In the genomic region with DNA sequence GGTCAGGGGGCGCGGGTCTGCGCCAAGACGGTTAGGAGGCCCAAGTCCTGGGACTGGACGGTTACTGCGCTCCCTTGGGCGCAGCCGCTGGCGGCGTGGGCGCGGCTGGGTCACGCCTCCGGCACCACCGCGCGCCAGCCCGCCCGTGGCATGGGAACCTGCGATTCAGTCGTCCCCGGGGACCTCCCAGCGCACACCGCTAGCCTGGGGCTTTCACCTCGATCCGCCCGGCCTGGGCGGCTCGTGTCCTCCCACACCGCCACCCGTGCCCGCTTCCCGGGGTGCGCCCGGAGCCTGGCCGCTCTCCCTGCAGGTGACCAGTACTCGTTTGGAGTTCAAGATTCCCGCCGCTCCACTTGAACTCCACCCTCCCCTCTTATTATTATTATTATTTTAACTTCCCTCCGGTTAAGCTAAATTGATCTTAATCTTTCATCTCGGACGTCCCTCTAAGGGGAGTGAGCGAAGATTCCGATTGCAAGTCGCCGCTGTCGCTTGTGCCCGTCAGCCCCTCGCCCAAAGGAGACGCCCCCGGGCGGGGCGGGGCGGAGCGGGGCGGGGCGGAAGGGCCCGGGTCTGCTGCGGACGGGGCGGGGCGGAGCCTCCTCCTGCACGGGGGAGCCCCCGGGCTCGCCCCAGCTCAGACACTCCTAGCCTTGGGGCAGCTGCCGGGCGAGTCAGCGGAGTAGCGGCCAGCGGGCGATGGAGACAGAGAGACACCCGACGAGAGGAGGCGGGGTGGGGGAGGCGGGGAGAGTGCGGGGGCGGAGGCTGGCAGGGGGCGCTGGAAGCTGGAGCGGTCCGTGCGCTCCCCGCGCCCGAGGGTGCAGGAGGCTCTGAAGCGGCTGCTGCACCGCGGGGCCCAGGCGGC, we compare ENCODE assay signal across 8 cellular contexts. TPM values are rescaled to one million over a fixed set of nuclear protein-coding genes. Genes with fewer than 3 reads are reported as not detected.
DNase-seq lines count a peak whose midpoint lies in the region; ATAC-seq, FAIRE-seq and TF ChIP-seq lines count a peak whose summit lies in the region.

Gene KCNMB4 (plus strand): TSS at position 643 of the 871 bp plus-strand sequence. CDS start 445 bp downstream, outside the sequence.

- peak; percentile 27 for DNase-seq in D721Med (ENCODE audit: insufficient read length, low spot score)
- peak; percentile 83 for DNase-seq in HuH-7 (ENCODE audit: low spot score)
- DNase-seq in activated gamma-delta T cell (lab: John Stamatoyannopoulos, UW), result peak; percentile 54
- DNase-seq in globus pallidus (ENCODE audit: low spot score), result peak; percentile 78
- DNase-seq in osteoblast (ENCODE audit: insufficient read length, low spot score, missing footprints), result peak; percentile 88
- DNase-seq in tibial artery, result peak; percentile 54 to 77

- peak within 1 kb of the TSS; percentile 77 for H3K4me2 ChIP-seq in osteoblast (ENCODE audit: insufficient read depth, low read length)

- no peak for TF ChIP-seq CTCF in D721Med (IDR thresholded peaks at IDR 0.05; ENCODE audit: insufficient read depth, missing control alignments)
- TF ChIP-seq CTCF in osteoblast (IDR thresholded peaks at IDR 0.05; ENCODE audit: extremely low read depth, low read depth, low read length), result no peak
- TF ChIP-seq CTCF in tibial artery (IDR thresholded peaks at IDR 0.05), result no peak

- intact Hi-C loops in tibial artery (cut with DNase I; ENCODE audit: low total_unique reads), result loop anchor here (10.0 kb wide), 1 partner anchor 461 kb away; no protein-coding TSS in a partner anchor

- H3K27me3 ChIP-seq in osteoblast (ENCODE audit: insufficient read depth, low read length) (peaks cover 54% of the 10 kb centered on the region), tibial artery (no peaks in the 10 kb centered on the region)

- 0 out of 2 replicates have a peak, but pooled peaks have one; percentile 20 for TF ChIP-seq POLR2A in Raji (IDR thresholded peaks at IDR 0.05; ENCODE audit: insufficient read depth, low read depth, low read length)

- H3K27ac ChIP-seq in osteoblast (ENCODE audit: low read depth, low read length), result no peak within 1 kb of the TSS
- H3K27ac ChIP-seq in tibial artery, result peak within 1 kb of the TSS; percentile 68 to 77

- no peaks in the 10 kb centered on the region for H3K79me2 ChIP-seq in osteoblast (ENCODE audit: insufficient read depth, low read length)

- no peaks in the 10 kb centered on the region for H3K36me3 ChIP-seq in osteoblast (ENCODE audit: insufficient read depth, low read length)
- no peaks in the 10 kb centered on the region for H3K36me3 ChIP-seq in tibial artery

- peak within 1 kb of the TSS; percentile 76 for H2AFZ ChIP-seq in osteoblast (ENCODE audit: low read length)

- H3K4me3 ChIP-seq in osteoblast (ENCODE audit: insufficient read depth, low read length) (peak within 1 kb of the TSS; percentile 66), tibial artery (peak within 1 kb of the TSS; percentile 83 to 92)

- H3K9me3 ChIP-seq in osteoblast (ENCODE audit: low read depth, low read length), result no peaks in the 10 kb centered on the region
- H3K9me3 ChIP-seq in tibial artery, result no peaks in the 10 kb centered on the region

- ATAC-seq in GM21529 (IDR thresholded peaks at IDR 0.05; ENCODE audit: unreplicated experiment), result peak; percentile 83

- no peak for FAIRE-seq in D721Med (lab: Jason Lieb, UNC)

- H3K4me1 ChIP-seq in osteoblast (ENCODE audit: insufficient read depth, low read length), result peaks cover 15% of the 10 kb centered on the region
- peaks cover 0 to 24% (median 6%) of the 10 kb centered on the region in 4 donors for H3K4me1 ChIP-seq in tibial artery

- no peaks in the 10 kb centered on the region for H4K20me1 ChIP-seq in osteoblast (ENCODE audit: insufficient read depth, low read length)

RNA-seq across cellular contexts. Expression of gene KCNMB4, which starts in this region (rescaled TPM):
- under 0.01 TPM in 2 replicates for total RNA-seq in osteoblast

Comparison
In these comparisons a context has a peak if more than half of its experiments do, and no peak if none do; other contexts are left out.
1. Peak in DNase-seq, H3K4me3 ChIP-seq and H3K4me2 ChIP-seq in osteoblast; RNA of the gene not detected or under 1 TPM.
2. DNase-seq: peak in every context shown above with its lines; median percentile 88 in osteoblast; 83 in HuH-7; 78 in globus pallidus; 66 in tibial artery; 54 in activated gamma-delta T cell; 27 in D721Med.